In genomic region chr5:135645781-135646180, GRCh38 we compare ENCODE assay signal across 27 cellular contexts.
"Had no signal": no experiment of that assay in that cellular context is flagged by ENCODE, and none has a peak within 500 bp of the region (broad histone marks: within the 10 kb centered on the region; RNA-seq: fewer than 3 reads in every experiment).

No MANE protein-coding gene starts in this region.

- H3K36me3 Mint-ChIP-seq: immature natural killer cell; naive thymus-derived CD8-positive, alpha-beta T cell; stimulated activated effector memory CD8-positive, alpha-beta T cell treated with anti-CD3 and anti-CD28 coated beads, Interleukin-12 subunit alpha, Interleukin-12 subunit beta, amount 100 ng/mL, for 72 hours had no signal

- H3K4me3 Mint-ChIP-seq: immature natural killer cell; naive thymus-derived CD8-positive, alpha-beta T cell; nephron progenitor cell; stimulated activated effector memory CD8-positive, alpha-beta T cell treated with anti-CD3 and anti-CD28 coated beads, Interleukin-12 subunit alpha, Interleukin-12 subunit beta, amount 100 ng/mL, for 72 hours had no signal

- H3K4me1 ChIP-seq: heart right ventricle, prostate gland, right atrium auricular region, stomach, testis, upper lobe of left lung had no signal

- H3K9me3 Mint-ChIP-seq: immature natural killer cell; naive thymus-derived CD8-positive, alpha-beta T cell; nephron progenitor cell; stimulated activated effector memory CD8-positive, alpha-beta T cell treated with anti-CD3 and anti-CD28 coated beads, Interleukin-12 subunit alpha, Interleukin-12 subunit beta, amount 100 ng/mL, for 72 hours had no signal

- H3K27me3 ChIP-seq: foreskin keratinocyte, right atrium auricular region, stomach, testis, tibial nerve, upper lobe of left lung had no signal

- H3K4me1 Mint-ChIP-seq: immature natural killer cell; naive thymus-derived CD8-positive, alpha-beta T cell; nephron progenitor cell; stimulated activated effector memory CD8-positive, alpha-beta T cell treated with anti-CD3 and anti-CD28 coated beads, Interleukin-12 subunit alpha, Interleukin-12 subunit beta, amount 100 ng/mL, for 72 hours had no signal

- DNase-seq: cortex of kidney; effector CD4-positive, alpha-beta T cell; glutamatergic neuron; heart right ventricle; hypothalamus; immature natural killer cell; kidney; mesendoderm; naive thymus-derived CD8-positive, alpha-beta T cell; nephron progenitor cell; nucleus accumbens; small intestine; stimulated activated CD4-positive, alpha-beta T cell treated with anti-CD3 and anti-CD28 coated beads, Interleukin-12 subunit alpha, Interleukin-12 subunit beta, amount 100 ng/mL, for 4 hours; stimulated activated CD4-positive, alpha-beta T cell treated with anti-CD3 and anti-CD28 coated beads, Interleukin-1b, Interleukin-23, amount 100 ng/mL, for 48 hours; stimulated activated CD4-positive, alpha-beta T cell treated with anti-CD3 and anti-CD28 coated beads, Interleukin-4, amount 100 ng/mL, for 1 hour; stimulated activated naive CD4-positive, alpha-beta T cell treated with Interleukin-2 at 50 U/mL for 16 hours; stomach; testis had no signal

- H3K27ac ChIP-seq: epithelial cell of prostate, foreskin keratinocyte, heart right ventricle, prostate gland, right atrium auricular region, stomach, testis, upper lobe of left lung had no signal

- ATAC-seq: esophagus mucosa; foreskin keratinocyte; heart right ventricle; left lobe of liver; naive thymus-derived CD8-positive, alpha-beta T cell; stimulated activated effector memory CD8-positive, alpha-beta T cell treated with anti-CD3 and anti-CD28 coated beads, Interleukin-12 subunit alpha, Interleukin-12 subunit beta, amount 100 ng/mL, for 72 hours had no signal

- H3K4me3 ChIP-seq: heart right ventricle, prostate gland, right atrium auricular region, stomach, testis, tibial nerve, upper lobe of left lung had no signal

- H3K9me3 ChIP-seq: heart right ventricle, prostate gland, right atrium auricular region, stomach, testis, tibial nerve, upper lobe of left lung had no signal

- H3K36me3 ChIP-seq: heart right ventricle, prostate gland, right atrium auricular region, stomach, tibial nerve, upper lobe of left lung had no signal
